Comparison of ENCODE assay signal across 17 cellular contexts in genomic region chr11:7967097-7967496, GRCh38. TPM values are rescaled to one million over a fixed set of nuclear protein-coding genes. Genes with fewer than 3 reads are reported as not detected.
DNase-seq lines count a peak whose midpoint lies in the region; ATAC-seq and TF ChIP-seq lines count a peak whose summit lies in the region.
"Had no signal": no experiment of that assay in that cellular context is flagged by ENCODE, and none has a peak within 500 bp of the region (broad histone marks: within the 10 kb centered on the region; RNA-seq: fewer than 3 reads in every experiment).

No MANE protein-coding gene starts in this region.

- H3K27me3 Mint-ChIP-seq in HFFc6 (ENCODE audit: insufficient read depth), result no peaks in the 10 kb centered on the region

- H3K4me3 ChIP-seq in osteoblast (ENCODE audit: insufficient read depth, low read length), result no peak overlapping the region
- H3K4me3 ChIP-seq: HAP-1, SK-N-MC had no signal

- no peaks in the 10 kb centered on the region for H3K9me3 Mint-ChIP-seq in HFFc6

- peaks cover 66% of the 10 kb centered on the region for H3K4me1 ChIP-seq in osteoblast (ENCODE audit: insufficient read depth, low read length)
- H3K4me1 ChIP-seq: HAP-1 had no signal

- no peak for ATAC-seq in HG03280 (IDR thresholded peaks at IDR 0.05; ENCODE audit: unreplicated experiment)
- ATAC-seq: Panc1, Right ventricle myocardium inferior had no signal

- no peaks in the 10 kb centered on the region for H3K36me3 ChIP-seq in osteoblast (ENCODE audit: insufficient read depth, low read length)
- H3K36me3 ChIP-seq: HAP-1 had no signal

- no peak for TF ChIP-seq CTCF in HFFc6 (IDR thresholded peaks at IDR 0.05)
- TF ChIP-seq CTCF in osteoblast (IDR thresholded peaks at IDR 0.05; ENCODE audit: extremely low read depth, low read depth, low read length), result no peak

- H2AFZ ChIP-seq in osteoblast (ENCODE audit: low read length), result no peak overlapping the region

- no peaks in the 10 kb centered on the region for H3K9me3 ChIP-seq in osteoblast (ENCODE audit: low read depth, low read length)
- H3K9me3 ChIP-seq: HAP-1 had no signal

- H3K4me1 Mint-ChIP-seq in HFFc6 (ENCODE audit: low read depth), result peaks cover 76% of the 10 kb centered on the region

- H4K20me1 ChIP-seq in osteoblast (ENCODE audit: insufficient read depth, low read length), result no peaks in the 10 kb centered on the region

- H3K27ac Mint-ChIP-seq in HFFc6, result peak overlapping the region; percentile 99

- no peaks in the 10 kb centered on the region for H3K27me3 ChIP-seq in osteoblast (ENCODE audit: insufficient read depth, low read length)

- H3K4me3 Mint-ChIP-seq in HFFc6, result no peak overlapping the region

- H3K36me3 Mint-ChIP-seq in HFFc6 (ENCODE audit: low read depth), result peaks cover under 1% of the 10 kb centered on the region; the same call in 1 of the 2 replicates

- peak; percentile 6 for DNase-seq in Daoy (ENCODE audit: low read depth)
- no peak for DNase-seq in HFFc6
- peak; percentile 51 for DNase-seq in epithelial cell of prostate (ENCODE audit: low read depth, low spot score)
- no peak for DNase-seq in osteoblast (ENCODE audit: insufficient read length, low spot score, missing footprints)
- DNase-seq in stimulated activated CD8-positive, alpha-beta memory T cell treated with anti-CD3 and anti-CD28 coated beads, Interleukin-4, amount 100 ng/mL, for 48 hours, result no peak
- no peak for DNase-seq in NCI-H2107 (lab: John Stamatoyannopoulos, UW)
- DNase-seq: C1 segment of cervical spinal cord, KBM-7, NCI-H1436, NCI-H2029 treated with DMSO at 0.1 percent for 48 hours had no signal

- H3K4me2 ChIP-seq in osteoblast (ENCODE audit: insufficient read depth, low read length), result no peak overlapping the region

- H3K79me2 ChIP-seq in osteoblast (ENCODE audit: insufficient read depth, low read length), result no peaks in the 10 kb centered on the region

- H3K27ac ChIP-seq in epithelial cell of prostate (peak overlapping the region; percentile 90), osteoblast (ENCODE audit: low read depth, low read length) (peak overlapping the region; percentile 97)
- H3K27ac ChIP-seq: SK-N-MC had no signal

RNA-seq across cellular contexts. Expression of gene NLRP10, which starts 1.9 kb away (rescaled TPM):
- 0.46 and 0.48 TPM in 2 replicates for total RNA-seq in Daoy (2014; rRNA removed; shearing (Covaris generic))
- 10 to 100 TPM in 2 of 6 experiments, 1 to 10 TPM in 4; 5.9 to 23.8 (median 7.5) TPM for total RNA-seq in HFFc6 (2021; fragmentation: NEBNext Ultra II Directional; extraction: Animal tissue kit (Norgen Biotek cat#: 25700))
- 10.0 and 14.1 TPM in 2 replicates for total RNA-seq in osteoblast
- total RNA-seq: A673, NCI-H460, Right ventricle myocardium inferior had no signal

RNA-seq across cellular contexts. Expression of gene EIF3F, which starts 20.0 kb away (rescaled TPM):
- total RNA-seq in Daoy (2014; rRNA removed; shearing (Covaris generic)), result 197 and 243 TPM in 2 replicates
- total RNA-seq in HFFc6 (2021; fragmentation: NEBNext Ultra II Directional; extraction: Animal tissue kit (Norgen Biotek cat#: 25700)), result 100 to 1,000 TPM; 312 to 407 (median 344) TPM
- 280 and 286 TPM in 2 replicates for total RNA-seq in osteoblast

RNA-seq across cellular contexts. Expression of gene OR10A3, which starts 25.6 kb away (rescaled TPM):
- not detected in 2 replicates for total RNA-seq in Daoy (2014; rRNA removed; shearing (Covaris generic))
- under 1 TPM in 2 of 6 experiments, not detected in 4; 0.12 to 0.17 TPM for total RNA-seq in HFFc6 (2021; fragmentation: NEBNext Ultra II Directional; extraction: Animal tissue kit (Norgen Biotek cat#: 25700))
- total RNA-seq in osteoblast, result under 0.01 TPM in 2 replicates
- total RNA-seq: A673, NCI-H460, Right ventricle myocardium inferior had no signal

RNA-seq across cellular contexts. Expression of gene OR10A6, which starts 36.0 kb away (rescaled TPM):
- not detected in 2 replicates for total RNA-seq in Daoy (2014; rRNA removed; shearing (Covaris generic))
- total RNA-seq in HFFc6 (2021; fragmentation: NEBNext Ultra II Directional; extraction: Animal tissue kit (Norgen Biotek cat#: 25700)), result under 1 TPM in 5 of 6 experiments, not detected in 1; 0.05 to 0.28 (median 0.14) TPM
- total RNA-seq in osteoblast, result under 0.01 and 0.29 TPM in 2 replicates
- total RNA-seq: A673, NCI-H460, Right ventricle myocardium inferior had no signal

Comparison
In these comparisons a context has a peak if more than half of its experiments do, and no peak if none do; other contexts are left out.
1. DNase-seq: peak in Daoy (single experiment) and epithelial cell of prostate (single experiment); none in HFFc6 (single experiment), osteoblast (single experiment), stimulated activated CD8-positive, alpha-beta memory T cell treated with anti-CD3 and anti-CD28 coated beads, Interleukin-4, amount 100 ng/mL, for 48 hours (single experiment) and NCI-H2107 (single experiment).